Comparison of ENCODE assay signal across 25 cellular contexts in the genomic region with DNA sequence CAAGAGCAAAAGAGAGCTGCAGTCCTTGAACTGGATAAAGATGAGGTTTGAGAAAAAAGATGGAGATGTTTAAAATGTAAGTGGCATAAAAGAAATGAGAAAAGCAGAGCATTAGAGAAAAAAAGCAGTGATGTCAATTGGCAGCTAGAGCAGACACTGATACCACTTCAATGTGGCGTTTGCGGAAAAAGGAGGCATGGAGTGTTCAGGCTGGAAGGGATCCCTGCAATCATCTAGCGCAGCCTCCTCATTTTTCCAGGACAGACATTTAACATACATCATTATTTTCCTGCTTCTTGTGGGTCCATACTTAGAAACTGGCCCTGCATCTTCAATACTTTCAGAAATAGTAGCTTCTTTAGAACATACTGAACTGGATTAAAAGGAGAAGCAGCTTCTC.
"Had no signal": no experiment of that assay in that cellular context is flagged by ENCODE, and none has a peak within 500 bp of the region (broad histone marks: within the 10 kb centered on the region; RNA-seq: fewer than 3 reads in every experiment).

No MANE protein-coding gene starts in this region.

- H3K4me3 ChIP-seq: adrenal gland, ascending aorta, coronary artery, heart right ventricle, lower lobe of right lung, right lobe of liver, tibial nerve had no signal

- H3K9me3 ChIP-seq: adrenal gland, ascending aorta, heart right ventricle, lower lobe of right lung, neutrophil, right lobe of liver, tibial nerve had no signal

- FAIRE-seq: endothelial cell of umbilical vein had no signal

- H3K27ac Mint-ChIP-seq: activated naive CD8-positive, alpha-beta T cell treated with anti-CD3 and anti-CD28 coated beads for 36 hours; effector memory CD8-positive, alpha-beta T cell; natural killer cell; T-helper 2 cell treated with Interferon-gamma antibody and Interleukin-4, amounts not matched to agents 5 μg/mL and 100 μg/mL, for 36 hours had no signal

- H3K9me3 Mint-ChIP-seq: activated naive CD8-positive, alpha-beta T cell treated with anti-CD3 and anti-CD28 coated beads for 36 hours; T-helper 2 cell treated with Interferon-gamma antibody and Interleukin-4, amounts not matched to agents 5 μg/mL and 100 μg/mL, for 36 hours had no signal

- H3K36me3 Mint-ChIP-seq: activated naive CD8-positive, alpha-beta T cell treated with anti-CD3 and anti-CD28 coated beads for 36 hours; natural killer cell had no signal

- H3K4me3 Mint-ChIP-seq: activated naive CD8-positive, alpha-beta T cell treated with anti-CD3 and anti-CD28 coated beads for 36 hours; effector memory CD8-positive, alpha-beta T cell; natural killer cell; T-helper 2 cell treated with Interferon-gamma antibody and Interleukin-4, amounts not matched to agents 5 μg/mL and 100 μg/mL, for 36 hours had no signal

- H3K4me1 ChIP-seq: adrenal gland, ascending aorta, heart right ventricle, lower lobe of right lung, right lobe of liver, tibial nerve had no signal

- H3K36me3 ChIP-seq: adrenal gland, ascending aorta, brain microvascular endothelial cell, heart right ventricle, lower lobe of right lung, neutrophil, right lobe of liver, tibial nerve had no signal

- H3K27me3 Mint-ChIP-seq: activated naive CD8-positive, alpha-beta T cell treated with anti-CD3 and anti-CD28 coated beads for 36 hours; effector memory CD8-positive, alpha-beta T cell had no signal

- H3K27ac ChIP-seq: adrenal gland, ascending aorta, brain microvascular endothelial cell, coronary artery, heart right ventricle, lower lobe of right lung, neutrophil, right lobe of liver, tibial nerve had no signal

- ATAC-seq: effector memory CD8-positive, alpha-beta T cell; esophagus mucosa; heart right ventricle; lower lobe of right lung; natural killer cell; right lobe of liver had no signal

- H3K27me3 ChIP-seq: adrenal gland, ascending aorta, brain microvascular endothelial cell, heart right ventricle, neutrophil, right lobe of liver, tibial nerve had no signal

- DNase-seq: activated CD4-positive, alpha-beta T cell treated with anti-CD3 and anti-CD28 coated beads for 4 hours; activated CD4-positive, alpha-beta T cell treated with anti-CD3 and anti-CD28 coated beads, Interleukin-2, amount 50 U/mL, for 4 hours; activated CD4-positive, CD25-positive, alpha-beta regulatory T cell; activated effector memory CD4-positive, alpha-beta T cell treated with Interleukin-2 at 50 U/mL for 16 hours; activated naive CD4-positive, alpha-beta T cell treated with Interleukin-2 at 50 U/mL for 16 hours; activated naive CD8-positive, alpha-beta T cell treated with anti-CD3 and anti-CD28 coated beads for 36 hours; adrenal gland; brain microvascular endothelial cell; effector memory CD8-positive, alpha-beta T cell; foreskin fibroblast; heart right ventricle; kidney glomerular epithelial cell; lower lobe of right lung; mesenchymal stem cell; natural killer cell; right lobe of liver; stimulated activated CD4-positive, alpha-beta T cell treated with anti-CD3 and anti-CD28 coated beads, Interleukin-2, amount 100 ng/mL, for 48 hours; stimulated activated naive CD4-positive, alpha-beta T cell treated with Interleukin-2 at 50 U/mL for 16 hours had no signal

- H3K4me1 Mint-ChIP-seq: activated naive CD8-positive, alpha-beta T cell treated with anti-CD3 and anti-CD28 coated beads for 36 hours; natural killer cell had no signal
